Comparison of ENCODE assay signal across 9 cellular contexts in genomic region chr17:7014261-7014994, GRCh38. TPM values are rescaled to one million over a fixed set of nuclear protein-coding genes. Genes with fewer than 3 reads are reported as not detected.
A peak's percentile ranks its signal among the peaks of the same experiment; 100 is the strongest.
DNase-seq lines count a peak whose midpoint lies in the region; ATAC-seq, FAIRE-seq and TF ChIP-seq lines count a peak whose summit lies in the region.
"Had no signal": no experiment of that assay in that cellular context is flagged by ENCODE, and none has a peak within 500 bp of the region (broad histone marks: within the 10 kb centered on the region; RNA-seq: fewer than 3 reads in every experiment).

No MANE protein-coding gene starts in this region.

- ATAC-seq in GM18909 (IDR thresholded peaks at IDR 0.05; ENCODE audit: poor library complexity, unreplicated experiment) (peak; percentile 83), HG03159 (IDR thresholded peaks at IDR 0.05; ENCODE audit: unreplicated experiment) (peak; percentile 71), activated B cell treated with CpG ODN at 0.5 μM for 24 hours (ENCODE audit: low read depth) (peak; percentile 84)

- FAIRE-seq in keratinocyte (lab: Jason Lieb, UNC) = peak; percentile 77

- no peaks in the 10 kb centered on the region for H3K27me3 ChIP-seq in keratinocyte (ENCODE audit: control insufficient read depth, extremely low read depth, insufficient read depth, low read length)

- POLR2A ChIA-PET in activated B cell treated with CpG ODN at 0.5 μM for 24 hours (lab: Charles Lee) = interaction anchor here (0.6 to 4.2 kb wide), 12 partner anchors 7 to 843 kb away, joined by 3 to 39 read pairs (median 7); partner anchors contain the start of genes DVL2, NAA38 and SLC16A13

- peaks cover 43% of the 10 kb centered on the region for H3K79me2 ChIP-seq in keratinocyte (ENCODE audit: control insufficient read depth, insufficient read depth, low read length)

- H3K4me2 ChIP-seq in keratinocyte (ENCODE audit: control insufficient read depth, extremely low read depth, insufficient read depth, low read depth, low read length) = peak overlapping the region; percentile 100

- peaks cover 53% of the 10 kb centered on the region for H3K36me3 Mint-ChIP-seq in activated B cell treated with CpG ODN at 0.5 μM for 24 hours (ENCODE audit: low read depth)

- TF ChIP-seq CTCF in AG10803 (conservative IDR thresholded peaks at IDR 0.05; ENCODE audit: low read length) (peak; percentile 46), activated B cell treated with CpG ODN at 0.5 μM for 24 hours (IDR thresholded peaks at IDR 0.05) (no peak), keratinocyte (optimal IDR thresholded peaks at IDR 0.05 in 1 of 3, IDR thresholded peaks at IDR 0.05 in 1 of 3, conservative IDR thresholded peaks at IDR 0.05 in 1 of 3; ENCODE audit: extremely low read depth in 1 of 3, insufficient read depth in 2 of 3, low read length in 3 of 3) (peak in 2 of 3 experiments; percentile 62 to 79)

- peak overlapping the region; percentile 99 for H3K9ac ChIP-seq in keratinocyte (ENCODE audit: control insufficient read depth, extremely low read depth, insufficient read depth, low read length)

- peak overlapping the region; percentile 17 for H2AFZ ChIP-seq in keratinocyte (ENCODE audit: control insufficient read depth, low read length)

- H3K27me3 Mint-ChIP-seq in activated B cell treated with CpG ODN at 0.5 μM for 24 hours = no peaks in the 10 kb centered on the region

- H3K27ac ChIP-seq in caudate nucleus (ENCODE audit: low read depth, low read length) = peak overlapping the region; percentile 100
- H3K27ac ChIP-seq in keratinocyte (ENCODE audit: control insufficient read depth, insufficient read depth, low read length) = peak overlapping the region; percentile 100

- H3K4me1 ChIP-seq in keratinocyte (ENCODE audit: control insufficient read depth, extremely low read depth, insufficient read depth, low read length) = peaks cover 25% of the 10 kb centered on the region

- CTCF ChIA-PET in activated B cell treated with CpG ODN at 0.5 μM for 24 hours (lab: Charles Lee) = interaction anchor here (1.0 to 2.4 kb wide), 3 partner anchors 10 to 104 kb away, joined by 4 to 10 read pairs (median 4); no protein-coding TSS in a partner anchor

- no peaks in the 10 kb centered on the region for H3K9me3 ChIP-seq in keratinocyte (ENCODE audit: control insufficient read depth, low read depth, low read length)

- peak overlapping the region; percentile 95 for H3K4me3 Mint-ChIP-seq in activated B cell treated with CpG ODN at 0.5 μM for 24 hours

- peak; percentile 98 for DNase-seq in AG10803 (ENCODE audit: low read depth)
- peak; percentile 85 for DNase-seq in NCI-H2196 treated with DMSO at 0.1 percent for 48 hours (lab: John Stamatoyannopoulos, UW; ENCODE audit: unreplicated experiment)
- peak; percentile 96 for DNase-seq in activated B cell treated with CpG ODN at 0.5 μM for 24 hours
- DNase-seq in caudate nucleus (lab: John Stamatoyannopoulos, UW) = peak in 60 of 61 donors; percentile 70 to 99 (median 96)
- peak; percentile 73 for DNase-seq in keratinocyte (ENCODE audit: low read depth, low spot score)
- DNase-seq in stimulated activated CD4-positive, alpha-beta T cell treated with anti-CD3 and anti-CD28 coated beads, Interleukin-12 subunit alpha, Interleukin-12 subunit beta, amount 100 ng/mL, for 48 hours (ENCODE audit: low read depth in 2 of 3, low spot score in 1 of 3) = peak; percentile 90 to 96 (median 96)

- H3K9me1 ChIP-seq in keratinocyte (ENCODE audit: control insufficient read depth, extremely low read depth, insufficient read depth, low read length) = peaks cover 2% of the 10 kb centered on the region

- H3K9me3 Mint-ChIP-seq in activated B cell treated with CpG ODN at 0.5 μM for 24 hours = no peaks in the 10 kb centered on the region

- intact Hi-C loops in activated B cell treated with CpG ODN at 0.5 μM for 24 hours (cut with micrococcal nuclease) = loop anchor here (1.0 to 10.0 kb wide), 7 partner anchors 8 to 1527 kb away; partner anchors contain the start of genes C17orf100, DERL2, MED31 and MIS12

- H3K36me3 ChIP-seq in keratinocyte (ENCODE audit: control insufficient read depth in 2 of 2, extremely low read depth in 1 of 2, insufficient read depth in 2 of 2, low read length in 2 of 2) = peaks cover 8 to 12% of the 10 kb centered on the region in 2 experiments

- H3K4me3 ChIP-seq in AG10803 (ENCODE audit: low read length) (peak overlapping the region; percentile 96), keratinocyte (ENCODE audit: control insufficient read depth in 2 of 3, extremely low read depth in 1 of 3, insufficient read depth in 2 of 3, low read depth in 1 of 3, low read length in 3 of 3) (peak overlapping the region; percentile 56 to 99 (median 98))

- peaks cover 61% of the 10 kb centered on the region for H3K4me1 Mint-ChIP-seq in activated B cell treated with CpG ODN at 0.5 μM for 24 hours

- H3K27ac Mint-ChIP-seq in activated B cell treated with CpG ODN at 0.5 μM for 24 hours = peak overlapping the region; percentile 100

- H4K20me1 ChIP-seq in keratinocyte (ENCODE audit: control insufficient read depth, extremely low read depth, insufficient read depth, low read length) = no peaks in the 10 kb centered on the region

- dilution Hi-C loops in keratinocyte (cut with MboI; ENCODE audit: extremely low pct_ligation_motif_present, low sequenced_read_pairs) = no loop called here

RNA-seq across cellular contexts. Expression of gene RNASEK, which starts 2.0 kb away (rescaled TPM):
- 130 and 140 TPM in 2 replicates for total RNA-seq in activated B cell treated with CpG ODN at 0.5 μM for 24 hours
- 87.0 to 267 TPM (median 99.7 TPM) in 3 replicates for polyA plus RNA-seq in keratinocyte
- polyA plus RNA-seq in keratinocyte (2011; ENCODE audit: low read depth) = 43.9 TPM
- polyA plus RNA-seq in keratinocyte (2011; cell fraction: cytosol; rRNA removed) = 161 and 215 TPM in 2 replicates
- 74.7 and 90.0 TPM in 2 replicates for polyA plus RNA-seq in keratinocyte (2011; cell fraction: nucleus; rRNA removed)
- polyA plus RNA-seq in keratinocyte (2012; ENCODE audit: low replicate concordance) = 396 and 610 TPM in 2 replicates
- polyA minus RNA-seq in keratinocyte = 51.4 to 165 TPM (median 70.6 TPM) in 3 replicates
- polyA minus RNA-seq in keratinocyte (2011; cell fraction: cytosol; rRNA and poly(A)+ RNA removed) = 175 TPM
- 60.8 and 61.2 TPM in 2 replicates for polyA minus RNA-seq in keratinocyte (2011; cell fraction: nucleus; rRNA and poly(A)+ RNA removed)

RNA-seq across cellular contexts. Expression of gene BCL6B, which starts 8.4 kb away (rescaled TPM):
- 0.31 and 0.88 TPM in 2 replicates for total RNA-seq in activated B cell treated with CpG ODN at 0.5 μM for 24 hours
- not detected in 3 replicates for polyA plus RNA-seq in keratinocyte
- 0.17 TPM for polyA plus RNA-seq in keratinocyte (2011; ENCODE audit: low read depth)
- polyA plus RNA-seq in keratinocyte (2011; cell fraction: cytosol; rRNA removed) = not detected in 2 replicates
- polyA plus RNA-seq in keratinocyte (2011; cell fraction: nucleus; rRNA removed) = not detected in 2 replicates
- 0.13 TPM in 1 of 2 replicates, not detected in the other for polyA plus RNA-seq in keratinocyte (2012; ENCODE audit: low replicate concordance)
- polyA minus RNA-seq in keratinocyte = not detected in 3 replicates
- not detected for polyA minus RNA-seq in keratinocyte (2011; cell fraction: cytosol; rRNA and poly(A)+ RNA removed)
- not detected in 2 replicates for polyA minus RNA-seq in keratinocyte (2011; cell fraction: nucleus; rRNA and poly(A)+ RNA removed)

RNA-seq across cellular contexts. Expression of gene ALOX12, which starts 18.6 kb away (rescaled TPM):
- total RNA-seq in activated B cell treated with CpG ODN at 0.5 μM for 24 hours = not detected in 2 replicates
- polyA plus RNA-seq in keratinocyte = 0.19 to 0.35 TPM (median 0.22 TPM) in 3 replicates
- polyA plus RNA-seq in keratinocyte (2011; ENCODE audit: low read depth) = not detected
- polyA plus RNA-seq in keratinocyte (2011; cell fraction: cytosol; rRNA removed) = 0.18 and 0.22 TPM in 2 replicates
- polyA plus RNA-seq in keratinocyte (2011; cell fraction: nucleus; rRNA removed) = 0.20 and 0.33 TPM in 2 replicates
- 0.41 and 0.85 TPM in 2 replicates for polyA plus RNA-seq in keratinocyte (2012; ENCODE audit: low replicate concordance)
- 0.13 to 0.20 TPM in 2 of 3 replicates, not detected in the other for polyA minus RNA-seq in keratinocyte
- polyA minus RNA-seq in keratinocyte (2011; cell fraction: cytosol; rRNA and poly(A)+ RNA removed) = not detected
- not detected in 2 replicates for polyA minus RNA-seq in keratinocyte (2011; cell fraction: nucleus; rRNA and poly(A)+ RNA removed)
- total RNA-seq: glomerular endothelial cell had no signal

RNA-seq across cellular contexts. Expression of gene SLC16A13, which starts 21.4 kb away (rescaled TPM):
- 10.4 and 11.8 TPM in 2 replicates for total RNA-seq in activated B cell treated with CpG ODN at 0.5 μM for 24 hours
- 2.2 to 6.9 TPM (median 2.7 TPM) in 3 replicates for polyA plus RNA-seq in keratinocyte
- 1.8 TPM for polyA plus RNA-seq in keratinocyte (2011; ENCODE audit: low read depth)
- polyA plus RNA-seq in keratinocyte (2011; cell fraction: cytosol; rRNA removed) = 1.7 and 2.5 TPM in 2 replicates
- polyA plus RNA-seq in keratinocyte (2011; cell fraction: nucleus; rRNA removed) = 10.5 and 11.0 TPM in 2 replicates
- 5.0 and 7.4 TPM in 2 replicates for polyA plus RNA-seq in keratinocyte (2012; ENCODE audit: low replicate concordance)
- polyA minus RNA-seq in keratinocyte = 3.6 to 19.2 TPM (median 4.0 TPM) in 3 replicates
- polyA minus RNA-seq in keratinocyte (2011; cell fraction: cytosol; rRNA and poly(A)+ RNA removed) = 3.3 TPM
- 6.5 and 9.2 TPM in 2 replicates for polyA minus RNA-seq in keratinocyte (2011; cell fraction: nucleus; rRNA and poly(A)+ RNA removed)

RNA-seq across cellular contexts. Expression of gene SLC16A11, which starts 29.5 kb away (rescaled TPM):
- 3.6 and 4.2 TPM in 2 replicates for total RNA-seq in activated B cell treated with CpG ODN at 0.5 μM for 24 hours
- 0.09 TPM in 1 of 3 replicates, not detected in the others for polyA plus RNA-seq in keratinocyte
- polyA plus RNA-seq in keratinocyte (2011; ENCODE audit: low read depth) = not detected
- polyA plus RNA-seq in keratinocyte (2011; cell fraction: cytosol; rRNA removed) = not detected in 2 replicates
- not detected in 2 replicates for polyA plus RNA-seq in keratinocyte (2011; cell fraction: nucleus; rRNA removed)
- 0.21 and 0.23 TPM in 2 replicates for polyA plus RNA-seq in keratinocyte (2012; ENCODE audit: low replicate concordance)
- polyA minus RNA-seq in keratinocyte = not detected in 3 replicates
- polyA minus RNA-seq in keratinocyte (2011; cell fraction: cytosol; rRNA and poly(A)+ RNA removed) = not detected
- polyA minus RNA-seq in keratinocyte (2011; cell fraction: nucleus; rRNA and poly(A)+ RNA removed) = not detected in 2 replicates

Comparison
In these comparisons a context has a peak if more than half of its experiments do, and no peak if none do; other contexts are left out.
1. Peak in every context shown above with its lines: DNase-seq, ATAC-seq, H3K4me3 ChIP-seq and H3K27ac ChIP-seq.